In genomic region chr1:192951961-192952460, GRCh38 we compare ENCODE assay signal across 8 cellular contexts.
DNase-seq lines count a peak whose midpoint lies in the region; ATAC-seq and TF ChIP-seq lines count a peak whose summit lies in the region.

No MANE protein-coding gene starts in this region.

- no peaks in the 10 kb centered on the region for H3K79me2 ChIP-seq in PC-9 (ENCODE audit: low read depth)

- ATAC-seq in GM21381 (IDR thresholded peaks at IDR 0.05; ENCODE audit: unreplicated experiment) (peak; percentile 88), HG03565 (IDR thresholded peaks at IDR 0.05; ENCODE audit: unreplicated experiment) (peak; percentile 96), upper lobe of right lung (peak; percentile 74)

- H4K20me1 ChIP-seq in PC-9 (ENCODE audit: insufficient read depth), result no peaks in the 10 kb centered on the region

- no peaks in the 10 kb centered on the region for H3K4me1 ChIP-seq in upper lobe of right lung
- H3K4me1 ChIP-seq in PC-9 (replicated peaks; ENCODE audit: insufficient read depth), result no peaks in the 10 kb centered on the region

- no peaks in the 10 kb centered on the region for H3K27me3 ChIP-seq in upper lobe of right lung
- no peaks in the 10 kb centered on the region for H3K27me3 ChIP-seq in PC-9 (ENCODE audit: insufficient read depth, low read depth)

- H3K4me3 ChIP-seq in upper lobe of right lung (no peak overlapping the region), PC-9 (no peak overlapping the region)

- H3K9me3 ChIP-seq in upper lobe of right lung (no peaks in the 10 kb centered on the region), PC-9 (ENCODE audit: insufficient read depth, low read depth) (no peaks in the 10 kb centered on the region)

- POLR2A ChIA-PET in PC-9 (lab: Charles Lee; ENCODE audit: unreplicated experiment), result no interaction called here

- H3K36me3 ChIP-seq in upper lobe of right lung, result no peaks in the 10 kb centered on the region
- H3K36me3 ChIP-seq in PC-9 (ENCODE audit: low read depth), result no peaks in the 10 kb centered on the region

- no peak overlapping the region for H3K27ac ChIP-seq in upper lobe of right lung
- no peak overlapping the region for H3K27ac ChIP-seq in PC-9

- intact Hi-C loops in upper lobe of right lung (cut with DNase I) (no loop called here), PC-9 (cut with micrococcal nuclease; ENCODE audit: unreplicated experiment) (no loop called here)

- no peak for TF ChIP-seq CTCF in upper lobe of right lung (IDR thresholded peaks at IDR 0.05)
- TF ChIP-seq CTCF in PC-9 (conservative IDR thresholded peaks at IDR 0.05), result no peak

- no peak overlapping the region for H2AFZ ChIP-seq in PC-9

- no TSS peak for BruUV-seq in PC-9 (replicated peaks; lab: Mats Ljungman, UMichigan)

- no peaks in the 10 kb centered on the region for H3F3A ChIP-seq in PC-9 (ENCODE audit: insufficient read depth, low read depth)

- no peaks in the 10 kb centered on the region for H3K9me2 ChIP-seq in PC-9 (ENCODE audit: insufficient read depth)

- DNase-seq in GM03348 (ENCODE audit: low spot score) (peak; percentile 70), epidermal melanocyte (ENCODE audit: insufficient read length, low spot score) (peak; percentile 28), upper lobe of right lung (no peak), PC-9 (no peak), NCI-H1417 (lab: John Stamatoyannopoulos, UW) (no peak)
- no peak for DNase-seq in stimulated activated naive CD4-positive, alpha-beta T cell (lab: John Stamatoyannopoulos, UW)

- CTCF ChIA-PET in PC-9 (lab: Charles Lee), result no interaction called here

- no peak overlapping the region for H3K4me2 ChIP-seq in PC-9

Comparison
In these comparisons a context has a peak if more than half of its experiments do, and no peak if none do; other contexts are left out.
1. DNase-seq: peak in GM03348 (single experiment) and epidermal melanocyte (single experiment); none in upper lobe of right lung (single experiment), PC-9 (0 of 2), NCI-H1417 (0 of 3) and stimulated activated naive CD4-positive, alpha-beta T cell (0 of 6).
2. Peak in every context shown above with its lines, with median percentiles within 50 percentile points of each other: ATAC-seq.